27 cellular contexts compared by ENCODE assay signal in the genomic region with DNA sequence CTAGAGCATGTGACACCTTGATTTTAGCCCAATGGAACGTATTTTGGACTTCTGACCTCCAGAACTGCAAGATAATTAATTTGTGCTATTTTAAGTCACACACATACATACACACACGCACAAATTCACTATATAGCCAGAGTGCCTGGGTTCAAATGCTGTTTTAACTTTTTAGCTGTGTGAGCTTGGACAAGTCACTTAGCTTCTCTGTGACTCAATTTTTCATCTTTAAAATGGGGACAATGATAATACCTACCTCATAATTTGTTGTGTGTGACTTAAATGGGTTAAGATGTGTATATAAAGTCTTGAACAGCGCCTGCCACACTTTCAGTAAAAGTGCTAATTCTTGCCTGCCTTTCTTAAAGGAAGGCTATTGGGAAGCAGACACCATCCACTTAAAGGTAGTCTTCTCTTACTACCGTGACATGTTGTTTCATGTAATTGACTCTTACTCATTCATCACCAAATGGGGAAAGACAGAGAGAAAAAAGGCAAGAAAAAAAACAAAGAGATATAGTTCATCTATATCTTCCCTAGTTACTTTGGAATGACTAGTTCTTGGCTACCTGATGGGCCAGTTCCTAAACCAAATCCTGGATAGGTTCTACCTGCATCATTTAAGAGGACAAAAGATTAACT. TPM values are rescaled to one million over a fixed set of nuclear protein-coding genes. Genes with fewer than 3 reads are reported as not detected.
DNase-seq lines count a peak whose midpoint lies in the region; ATAC-seq, FAIRE-seq and TF ChIP-seq lines count a peak whose summit lies in the region.
"Had no signal": no experiment of that assay in that cellular context is flagged by ENCODE, and none has a peak within 500 bp of the region (broad histone marks: within the 10 kb centered on the region; RNA-seq: fewer than 3 reads in every experiment).

No MANE protein-coding gene starts in this region.

- H3K36me3 Mint-ChIP-seq in activated T-cell treated with anti-CD3 and anti-CD28 coated beads, Interleukin-2, amount 50 U/mL, for 72 hours (ENCODE audit: insufficient read depth in 2 of 2): peaks cover 38 to 60% of the 10 kb centered on the region in 2 donors
- H3K36me3 Mint-ChIP-seq in naive thymus-derived CD8-positive, alpha-beta T cell: peaks cover 47 to 73% (median 60%) of the 10 kb centered on the region in 3 donors

- H3K4me3 ChIP-seq in bronchial epithelial cell (ENCODE audit: low read depth, low read length): no peak overlapping the region
- H3K4me3 ChIP-seq: A549, HAP-1, left lung, Peyer's patch, transverse colon had no signal

- no peaks in the 10 kb centered on the region for H3K27me3 ChIP-seq in bronchial epithelial cell (ENCODE audit: control insufficient read depth, insufficient read depth, low read length)
- H3K27me3 ChIP-seq: left lung, Peyer's patch, transverse colon had no signal

- H3K9me3 Mint-ChIP-seq in activated T-cell treated with anti-CD3 and anti-CD28 coated beads, Interleukin-2, amount 50 U/mL, for 72 hours: peaks cover 15 to 27% of the 10 kb centered on the region in 2 donors
- H3K9me3 Mint-ChIP-seq in naive thymus-derived CD8-positive, alpha-beta T cell: peaks cover 12 to 54% (median 50%) of the 10 kb centered on the region in 9 donors

- H3K27ac Mint-ChIP-seq in activated T-cell treated with anti-CD3 and anti-CD28 coated beads, Interleukin-2, amount 50 U/mL, for 72 hours: peak overlapping the region; percentile 5
- H3K27ac Mint-ChIP-seq in naive thymus-derived CD8-positive, alpha-beta T cell: peak overlapping the region in 8 of 10 donors; percentile 3 to 84 (median 46)

- no peak for DNase-seq in activated T-cell treated with anti-CD3 and anti-CD28 coated beads, Interleukin-2, amount 50 U/mL, for 72 hours
- DNase-seq in activated T-cell treated with anti-CD3 and anti-CD28 coated beads for 4 hours (no peak), GM12891 (ENCODE audit: insufficient read length, low spot score) (no peak), bronchial epithelial cell (ENCODE audit: low read depth) (peak; percentile 55), DMS79 treated with DMSO at 0.1 percent for 48 hours (lab: John Stamatoyannopoulos, UW) (no peak), NCI-H2227 treated with DMSO at 0.1 percent for 48 hours (lab: John Stamatoyannopoulos, UW) (no peak), posterior cingulate gyrus (no peak)
- no peak for DNase-seq in naive thymus-derived CD8-positive, alpha-beta T cell
- DNase-seq: activated CD4-positive, alpha-beta T cell treated with anti-CD3 and anti-CD28 coated beads for 1 hour; activated naive CD8-positive, alpha-beta T cell treated with anti-CD3 and anti-CD28 coated beads, Interleukin-2, amount 10 ng/mL, durations not matched to agents 7 days and 5 days; cortex of kidney; DMS53; effector memory CD4-positive, alpha-beta T cell; islet precursor cell; left lung; mesendoderm; MV-4-11; NCI-H2107; NCI-H446; NCI-H748 treated with DMSO at 0.1 percent for 48 hours; nucleus accumbens; Peyer's patch; SHP77; stimulated activated CD4-positive, alpha-beta T cell treated with anti-CD3 and anti-CD28 coated beads, Interleukin-4, amount 100 ng/mL, for 1 hour; transverse colon had no signal

- peaks cover 2% of the 10 kb centered on the region for H3K36me3 ChIP-seq in bronchial epithelial cell (ENCODE audit: control insufficient read depth, insufficient read depth, low read length)
- H3K36me3 ChIP-seq: HAP-1, transverse colon had no signal

- no peak for ATAC-seq in activated T-cell treated with anti-CD3 and anti-CD28 coated beads, Interleukin-2, amount 50 U/mL, for 72 hours (replicated peaks in 1 of 2)
- ATAC-seq in naive thymus-derived CD8-positive, alpha-beta T cell: no peak
- ATAC-seq: A549, left lung had no signal

- FAIRE-seq in GM12891 (lab: Jason Lieb, UNC) (peak; percentile 5), bronchial epithelial cell (lab: Jason Lieb, UNC) (no peak)
- FAIRE-seq: A549 had no signal

- intact Hi-C loops in posterior cingulate gyrus (cut with DNase I): no loop called here

- H3K4me3 Mint-ChIP-seq in activated T-cell treated with anti-CD3 and anti-CD28 coated beads, Interleukin-2, amount 50 U/mL, for 72 hours: no peak overlapping the region
- no peak overlapping the region for H3K4me3 Mint-ChIP-seq in naive thymus-derived CD8-positive, alpha-beta T cell
- H3K4me3 Mint-ChIP-seq: activated naive CD8-positive, alpha-beta T cell treated with anti-CD3 and anti-CD28 coated beads, Interleukin-2, amount 10 ng/mL, durations not matched to agents 7 days and 5 days had no signal

- no peak for TF ChIP-seq CTCF in bronchial epithelial cell (IDR thresholded peaks at IDR 0.05; ENCODE audit: insufficient read depth, low read length, severe bottlenecking)

- H3K4me1 Mint-ChIP-seq in activated T-cell treated with anti-CD3 and anti-CD28 coated beads, Interleukin-2, amount 50 U/mL, for 72 hours (ENCODE audit: low read depth): peaks cover 57% of the 10 kb centered on the region
- H3K4me1 Mint-ChIP-seq in naive thymus-derived CD8-positive, alpha-beta T cell: peaks cover 27 to 75% (median 57%) of the 10 kb centered on the region in 4 donors

- TF ChIP-seq POLR2A in GM12891 (IDR thresholded peaks at IDR 0.05; ENCODE audit: low read depth, low read length): no peak

- no peaks in the 10 kb centered on the region for H3K27me3 Mint-ChIP-seq in activated T-cell treated with anti-CD3 and anti-CD28 coated beads, Interleukin-2, amount 50 U/mL, for 72 hours (ENCODE audit: low read depth)
- H3K27me3 Mint-ChIP-seq in naive thymus-derived CD8-positive, alpha-beta T cell: peaks cover 0 to 2% (median 0%) of the 10 kb centered on the region in 5 donors
- H3K27me3 Mint-ChIP-seq: activated naive CD8-positive, alpha-beta T cell treated with anti-CD3 and anti-CD28 coated beads, Interleukin-2, amount 10 ng/mL, durations not matched to agents 7 days and 5 days had no signal

- POLR2A ChIA-PET in naive thymus-derived CD8-positive, alpha-beta T cell (lab: Charles Lee): interaction anchor here (1.0 kb wide), 1 partner anchor 25 kb away, joined by 3 read pairs; no protein-coding TSS in a partner anchor

TF ChIP-seq in GM12891, 5 proteins besides CTCF, POLR2A, EP300 and RAD21:
- TF ChIP-seq SPI1 (IDR thresholded peaks at IDR 0.05; ENCODE audit: low read depth, low read length): no peak
- no peak for TF ChIP-seq POU2F2 (IDR thresholded peaks at IDR 0.05; ENCODE audit: low read depth, low read length)
- no peak for TF ChIP-seq TAF1 (IDR thresholded peaks at IDR 0.05; ENCODE audit: low read depth, low read length)
- no peak for TF ChIP-seq POLR2AphosphoS5 (IDR thresholded peaks at IDR 0.05; ENCODE audit: low read depth, low read length)
- no peak for TF ChIP-seq PAX5 (IDR thresholded peaks at IDR 0.05; ENCODE audit: insufficient read depth, low read length, severe bottlenecking)

RNA-seq across cellular contexts. Expression of a gene that starts 56.3 kb away (rescaled TPM):
- total RNA-seq in activated T-cell treated with anti-CD3 and anti-CD28 coated beads, Interleukin-2, amount 50 U/mL, for 72 hours: 10 to 100 TPM; 39.3 to 48.7 TPM
- polyA plus RNA-seq in GM12891 (2012; ENCODE audit: low read depth, missing spikeins): 3.0 TPM
- total RNA-seq in bronchial epithelial cell: 20.0 and 31.3 TPM in 2 replicates
- 10 to 100 TPM; 34.1 to 37.0 TPM for total RNA-seq in naive thymus-derived CD8-positive, alpha-beta T cell
- polyA plus RNA-seq in naive thymus-derived CD8-positive, alpha-beta T cell: 10 to 100 TPM in 2 of 3 donors, 1 to 10 TPM in 1; 8.1 to 10.8 (median 10.5) TPM

RNA-seq across cellular contexts. Expression of a gene that starts 57.6 kb away (rescaled TPM):
- 1 to 10 TPM; 4.0 to 4.9 TPM for total RNA-seq in activated T-cell treated with anti-CD3 and anti-CD28 coated beads, Interleukin-2, amount 50 U/mL, for 72 hours
- polyA plus RNA-seq in GM12891 (2012; ENCODE audit: low read depth, missing spikeins): 8.4 TPM
- total RNA-seq in bronchial epithelial cell: 1.3 and 2.6 TPM in 2 replicates
- 1 to 10 TPM; 4.4 to 6.2 TPM for total RNA-seq in naive thymus-derived CD8-positive, alpha-beta T cell
- 1 to 10 TPM; 4.6 to 7.6 (median 5.1) TPM for polyA plus RNA-seq in naive thymus-derived CD8-positive, alpha-beta T cell
